In the genomic region with DNA sequence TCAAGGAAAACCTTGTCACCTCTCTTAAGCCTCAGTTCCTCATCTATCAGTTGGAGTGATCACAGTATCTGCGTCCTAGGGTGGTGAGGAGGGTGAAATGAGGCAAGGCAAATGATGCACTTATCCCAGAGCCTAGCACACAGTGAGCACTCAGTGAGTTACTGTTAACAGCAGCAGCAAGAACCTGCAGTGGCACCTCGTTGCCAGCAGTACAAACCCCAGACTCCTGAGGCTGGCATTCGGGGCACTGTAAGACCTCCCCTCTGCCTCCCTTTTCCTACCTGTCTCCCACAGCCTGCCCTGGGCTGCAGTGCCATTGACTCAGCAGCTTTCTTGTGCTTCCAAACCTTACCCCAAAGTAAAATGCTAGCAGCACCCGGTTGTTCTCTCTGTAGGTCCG, we compare ENCODE assay signal across 7 cellular contexts.
"Had no signal": no experiment of that assay in that cellular context is flagged by ENCODE, and none has a peak within 500 bp of the region (broad histone marks: within the 10 kb centered on the region; RNA-seq: fewer than 3 reads in every experiment).

No MANE protein-coding gene starts in this region.

- H3K36me3 ChIP-seq: HAP-1 had no signal

- DNase-seq: GOT3, H7, IMR-90, KG1 had no signal

- H3K9me3 ChIP-seq: HAP-1 had no signal

- ATAC-seq: K562 had no signal

- FAIRE-seq: HTR-8/SVneo, K562 had no signal

- H3K4me1 ChIP-seq: HAP-1 had no signal

- H3K4me3 ChIP-seq: HAP-1, K562 had no signal
